ENCODE assay signal across 1 cellular context in genomic region chr10:103793920-103794883, GRCh38.
A peak's percentile ranks its signal among the peaks of the same experiment; 100 is the strongest.
TF ChIP-seq lines count a peak whose summit lies in the region.

No MANE protein-coding gene starts in this region.

TF ChIP-seq in HepG2, 621 proteins besides CTCF, POLR2A, EP300 and RAD21 (continued from another document and continues in another):
- peak; percentile 82; the same call in 1 of the 2 replicates for TF ChIP-seq ZKSCAN8 (CRISPR knock-in tag; IDR thresholded peaks at IDR 0.05; ENCODE audit: borderline replicate concordance)
- peak; percentile 70; the same call in 1 of the 2 replicates for TF ChIP-seq HIC2 (CRISPR knock-in tag; IDR thresholded peaks at IDR 0.05; ENCODE audit: low read depth)
- TF ChIP-seq CSRNP2 (CRISPR knock-in tag; conservative IDR thresholded peaks at IDR 0.05; ENCODE audit: low read depth): no peak
- 0 out of 2 replicates have a peak, but pooled peaks have one; percentile 46 for TF ChIP-seq ZNF83 (CRISPR knock-in tag; IDR thresholded peaks at IDR 0.05; ENCODE audit: borderline replicate concordance)
- TF ChIP-seq ZNF644 (CRISPR knock-in tag; IDR thresholded peaks at IDR 0.05; ENCODE audit: low read depth): peak; percentile 85
- peak; percentile 87; the same call in 1 of the 2 replicates for TF ChIP-seq HOXD1 (CRISPR knock-in tag; IDR thresholded peaks at IDR 0.05)
- TF ChIP-seq FIP1L1 (IDR thresholded peaks at IDR 0.05; ENCODE audit: borderline replicate concordance, insufficient read depth, low read depth, low read length): peak; percentile 61; the same call in 1 of the 2 replicates
- TF ChIP-seq ZNF251 (CRISPR knock-in tag; IDR thresholded peaks at IDR 0.05): no peak
- TF ChIP-seq ZKSCAN5 (CRISPR knock-in tag; IDR thresholded peaks at IDR 0.05): 0 out of 2 replicates have a peak, but pooled peaks have one; percentile 34
- peak; percentile 85 for TF ChIP-seq PHF5A (CRISPR knock-in tag; IDR thresholded peaks at IDR 0.05; ENCODE audit: low read depth, unreplicated experiment)
- no peak for TF ChIP-seq ZNF773 (CRISPR knock-in tag; IDR thresholded peaks at IDR 0.05; ENCODE audit: borderline replicate concordance)
- TF ChIP-seq ARNTL (CRISPR knock-in tag; IDR thresholded peaks at IDR 0.05): peak; percentile 89
- TF ChIP-seq ZBTB38 (CRISPR knock-in tag; IDR thresholded peaks at IDR 0.05): peak; percentile 82
- TF ChIP-seq ZNF136 (CRISPR knock-in tag; IDR thresholded peaks at IDR 0.05; ENCODE audit: low read depth): no peak; the same call in 1 of the 2 replicates
- peak; percentile 75; the same call in 1 of the 2 replicates for TF ChIP-seq ZNF512B (CRISPR knock-in tag; IDR thresholded peaks at IDR 0.05; ENCODE audit: borderline replicate concordance)
- TF ChIP-seq HMG20A (CRISPR knock-in tag; IDR thresholded peaks at IDR 0.05; ENCODE audit: borderline replicate concordance): peak; percentile 94
- TF ChIP-seq MIER3 (CRISPR knock-in tag; IDR thresholded peaks at IDR 0.05; ENCODE audit: borderline replicate concordance): peak; percentile 96; the same call in 1 of the 2 replicates
- peak; percentile 70; the same call in 1 of the 2 replicates for TF ChIP-seq ZBTB3 (CRISPR knock-in tag; IDR thresholded peaks at IDR 0.05; ENCODE audit: borderline replicate concordance, low read depth)
- TF ChIP-seq ZNF256 (CRISPR knock-in tag; conservative IDR thresholded peaks at IDR 0.05): no peak
- no peak for TF ChIP-seq ZNF567 (CRISPR knock-in tag; IDR thresholded peaks at IDR 0.05; ENCODE audit: borderline replicate concordance)
- peak; percentile 62; the same call in 1 of the 2 replicates for TF ChIP-seq ZNF335 (CRISPR knock-in tag; IDR thresholded peaks at IDR 0.05)
- peak; percentile 89 for TF ChIP-seq JUN (CRISPR knock-in tag; IDR thresholded peaks at IDR 0.05)
- peak; percentile 90 for TF ChIP-seq FOSL2 (CRISPR knock-in tag; IDR thresholded peaks at IDR 0.05)
- TF ChIP-seq ZNF552 (CRISPR knock-in tag; IDR thresholded peaks at IDR 0.05; ENCODE audit: borderline replicate concordance): peak; percentile 58; the same call in 1 of the 2 replicates
- TF ChIP-seq NR2F6 (IDR thresholded peaks at IDR 0.05): peak; percentile 94
- TF ChIP-seq NR2F6 (CRISPR knock-in tag; IDR thresholded peaks at IDR 0.05): peak; percentile 96
- 0 out of 2 replicates have a peak, but pooled peaks have one; percentile 44 for TF ChIP-seq MZF1 (CRISPR knock-in tag; IDR thresholded peaks at IDR 0.05; ENCODE audit: borderline replicate concordance)
- TF ChIP-seq ZNF710 (CRISPR knock-in tag; IDR thresholded peaks at IDR 0.05; ENCODE audit: borderline replicate concordance): peak; percentile 95
- peak; percentile 79 for TF ChIP-seq SIX4 (CRISPR knock-in tag; IDR thresholded peaks at IDR 0.05)
- TF ChIP-seq GLI4 (CRISPR knock-in tag; IDR thresholded peaks at IDR 0.05; ENCODE audit: borderline replicate concordance): no peak
- peak; percentile 99 for TF ChIP-seq SALL1 (CRISPR knock-in tag; IDR thresholded peaks at IDR 0.05)
- peak; percentile 74 for TF ChIP-seq SP5 (CRISPR knock-in tag; IDR thresholded peaks at IDR 0.05; ENCODE audit: borderline replicate concordance, low read depth)
- TF ChIP-seq CREM (IDR thresholded peaks at IDR 0.05): peak; percentile 96
- TF ChIP-seq CREM (CRISPR knock-in tag; IDR thresholded peaks at IDR 0.05): no peak
- peak; percentile 89 for TF ChIP-seq MEF2D (CRISPR knock-in tag; IDR thresholded peaks at IDR 0.05)
- TF ChIP-seq ZNF670 (CRISPR knock-in tag; IDR thresholded peaks at IDR 0.05; ENCODE audit: borderline replicate concordance): peak; percentile 63
- TF ChIP-seq HHEX (CRISPR knock-in tag; IDR thresholded peaks at IDR 0.05): peak; percentile 89
- TF ChIP-seq PHB2 (IDR thresholded peaks at IDR 0.05; ENCODE audit: partially characterized antibody): no peak
- TF ChIP-seq U2AF2 (IDR thresholded peaks at IDR 0.05; ENCODE audit: low read depth, low read length): no peak
- no peak for TF ChIP-seq RFX5 (IDR thresholded peaks at IDR 0.05; ENCODE audit: low read depth, low read length)
- no peak for TF ChIP-seq SNAPC2 (CRISPR knock-in tag; IDR thresholded peaks at IDR 0.05)
- peak; percentile 51; the same call in 1 of the 2 replicates for TF ChIP-seq THAP8 (CRISPR knock-in tag; IDR thresholded peaks at IDR 0.05; ENCODE audit: borderline replicate concordance)
- TF ChIP-seq ZNF614 (CRISPR knock-in tag; IDR thresholded peaks at IDR 0.05; ENCODE audit: borderline replicate concordance): peak; percentile 95; the same call in 1 of the 2 replicates
- TF ChIP-seq MAFK (conservative IDR thresholded peaks at IDR 0.05 in 1 of 2, IDR thresholded peaks at IDR 0.05 in 1 of 2; ENCODE audit: low read length in 2 of 2): no peak
- TF ChIP-seq ISX (CRISPR knock-in tag; conservative IDR thresholded peaks at IDR 0.05): no peak
- no peak for TF ChIP-seq ATF7 (IDR thresholded peaks at IDR 0.05)
- TF ChIP-seq ATF7 (CRISPR knock-in tag; IDR thresholded peaks at IDR 0.05): peak; percentile 93
- TF ChIP-seq ZNF556 (CRISPR knock-in tag; IDR thresholded peaks at IDR 0.05; ENCODE audit: borderline replicate concordance): peak; percentile 73; the same call in 1 of the 2 replicates
- TF ChIP-seq SYNCRIP (IDR thresholded peaks at IDR 0.05; ENCODE audit: insufficient read depth, low read depth, low read length): no peak
- no peak for TF ChIP-seq ZNF615 (CRISPR knock-in tag; IDR thresholded peaks at IDR 0.05; ENCODE audit: borderline replicate concordance)
- TF ChIP-seq HNF1A (IDR thresholded peaks at IDR 0.05; ENCODE audit: low read depth): peak; percentile 73; the same call in 1 of the 2 replicates
- peak; percentile 95 for TF ChIP-seq HNF1A (CRISPR knock-in tag; IDR thresholded peaks at IDR 0.05; ENCODE audit: borderline replicate concordance)
- TF ChIP-seq SATB2 (CRISPR knock-in tag; IDR thresholded peaks at IDR 0.05): no peak
- no peak for TF ChIP-seq ZNF589 (CRISPR knock-in tag; conservative IDR thresholded peaks at IDR 0.05)
- peak; percentile 87 for TF ChIP-seq TFE3 (CRISPR knock-in tag; IDR thresholded peaks at IDR 0.05)
- peak; percentile 45; the same call in 1 of the 2 replicates for TF ChIP-seq ZSCAN31 (CRISPR knock-in tag; IDR thresholded peaks at IDR 0.05; ENCODE audit: low read depth)
- no peak for TF ChIP-seq PAF1 (CRISPR knock-in tag; IDR thresholded peaks at IDR 0.05)
- TF ChIP-seq ZNF180 (CRISPR knock-in tag; IDR thresholded peaks at IDR 0.05; ENCODE audit: borderline replicate concordance, low read depth): no peak
- TF ChIP-seq ZNF33B (CRISPR knock-in tag; IDR thresholded peaks at IDR 0.05): no peak
- peak; percentile 50; the same call in 1 of the 2 replicates for TF ChIP-seq KAT7 (CRISPR knock-in tag; IDR thresholded peaks at IDR 0.05; ENCODE audit: borderline replicate concordance)
- 0 out of 2 replicates have a peak, but pooled peaks have one; percentile 64 for TF ChIP-seq ZNF570 (CRISPR knock-in tag; IDR thresholded peaks at IDR 0.05; ENCODE audit: borderline replicate concordance)
